Comparison of ENCODE assay signal across 1 cellular context in the genomic region with DNA sequence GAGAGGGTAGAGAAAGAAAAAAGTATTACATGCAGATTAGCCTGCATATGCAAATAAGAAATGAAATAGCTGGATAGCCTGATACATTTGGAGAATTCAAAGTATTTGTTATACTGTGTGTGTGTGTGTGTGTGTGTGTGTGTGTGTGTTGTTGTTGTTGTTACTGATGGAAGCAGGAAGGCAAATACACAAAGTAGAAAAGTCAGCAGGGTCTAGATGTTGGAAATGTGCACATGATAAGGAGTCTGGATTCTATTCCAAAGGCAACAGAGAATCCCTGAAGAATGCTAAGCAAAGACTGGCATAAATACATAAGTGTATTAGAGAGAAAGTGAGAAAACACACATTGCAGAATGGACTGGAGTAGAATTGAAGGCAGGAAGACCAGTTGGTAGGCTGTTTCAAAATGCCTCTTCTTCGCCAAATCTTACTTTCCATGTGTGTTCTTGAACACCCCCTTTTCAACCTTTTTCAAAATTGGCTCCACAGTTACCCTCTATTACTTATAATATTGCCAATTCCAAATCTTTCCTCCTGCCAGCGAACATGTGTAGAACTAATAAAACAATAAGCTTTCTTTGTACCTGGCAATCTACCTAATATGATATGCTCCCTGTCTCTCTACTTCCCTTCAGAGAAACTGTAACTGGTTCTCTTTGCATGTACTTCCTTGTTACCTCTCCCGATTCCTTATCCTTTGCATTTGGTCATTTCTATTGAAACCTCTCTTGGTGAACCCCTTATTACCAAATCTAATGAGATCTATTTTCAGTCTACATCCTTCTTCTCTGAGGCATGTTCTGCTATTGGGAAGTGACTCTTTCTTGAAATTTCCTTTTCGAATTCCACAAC.
A peak's percentile ranks its signal among the peaks of the same experiment; 100 is the strongest.
TF ChIP-seq lines count a peak whose summit lies in the region.

No MANE protein-coding gene starts in this region.

TF ChIP-seq in K562, 482 proteins besides CTCF, POLR2A, EP300 and RAD21 (continued from another document and continues in another):
- TF ChIP-seq USF2 (CRISPR knock-in tag; IDR thresholded peaks at IDR 0.05) (no peak), CEBPB (tag; IDR thresholded peaks at IDR 0.05) (no peak), U2AF1 (optimal IDR thresholded peaks at IDR 0.05; ENCODE audit: low read depth, low read length) (no peak), ZFP1 (CRISPR knock-in tag; IDR thresholded peaks at IDR 0.05) (no peak; the same call in 1 of the 2 replicates), ZNF707 (CRISPR knock-in tag; conservative IDR thresholded peaks at IDR 0.05) (no peak), MTA2 (IDR thresholded peaks at IDR 0.05; ENCODE audit: low read depth) (peak; percentile 49; the same call in 1 of the 2 replicates), NONO (IDR thresholded peaks at IDR 0.05; ENCODE audit: low read depth in 2 of 2, low read length in 1 of 2) (no peak), PHF8 (IDR thresholded peaks at IDR 0.05; ENCODE audit: borderline replicate concordance, low read length) (no peak), ZNF77 (CRISPR knock-in tag; IDR thresholded peaks at IDR 0.05) (no peak), RHOXF2B (CRISPR knock-in tag; conservative IDR thresholded peaks at IDR 0.05) (no peak), ZNF282 (CRISPR knock-in tag; IDR thresholded peaks at IDR 0.05) (no peak), SMAD2 (IDR thresholded peaks at IDR 0.05; ENCODE audit: low read depth, low read length) (no peak), CHCHD3 (CRISPR knock-in tag; IDR thresholded peaks at IDR 0.05) (no peak), ARID2 (IDR thresholded peaks at IDR 0.05) (peak; percentile 28; the same call in 1 of the 2 replicates), SNRNP70 (optimal IDR thresholded peaks at IDR 0.05; ENCODE audit: low read depth, low read length) (no peak), PBX2 (CRISPR knock-in tag; IDR thresholded peaks at IDR 0.05; ENCODE audit: low read depth) (no peak), PBX2 (tag; conservative IDR thresholded peaks at IDR 0.05; ENCODE audit: low read depth) (no peak), FOXA3 (CRISPR knock-in tag; conservative IDR thresholded peaks at IDR 0.05 in 1 of 2, IDR thresholded peaks at IDR 0.05 in 1 of 2) (peak in 1 of 2 experiments; percentile 22; a peak in 2 of 4 replicates), PHB (CRISPR knock-in tag; IDR thresholded peaks at IDR 0.05) (no peak), ZBTB2 (IDR thresholded peaks at IDR 0.05) (0 out of 2 replicates have a peak, but pooled peaks have one; percentile 12), ZNF431 (CRISPR knock-in tag; IDR thresholded peaks at IDR 0.05) (peak; percentile 52; the same call in 1 of the 2 replicates), KLF10 (CRISPR knock-in tag; IDR thresholded peaks at IDR 0.05) (no peak), TEAD4 (IDR thresholded peaks at IDR 0.05; ENCODE audit: low read length) (peak; percentile 23; the same call in 1 of the 2 replicates), TEAD4 (CRISPR knock-in tag; IDR thresholded peaks at IDR 0.05; ENCODE audit: borderline replicate concordance) (no peak), ZNF12 (CRISPR knock-in tag; IDR thresholded peaks at IDR 0.05) (no peak), CREBBP (IDR thresholded peaks at IDR 0.05; ENCODE audit: low read depth, low read length) (no peak), BMI1 (IDR thresholded peaks at IDR 0.05; ENCODE audit: low read length) (no peak), NCOR1 (IDR thresholded peaks at IDR 0.05) (no peak; the same call in 1 of the 2 replicates), HDAC1 (IDR thresholded peaks at IDR 0.05) (peak; percentile 50 to 67; a peak in 3 of 4 replicates), SPI1 (IDR thresholded peaks at IDR 0.05; ENCODE audit: borderline replicate concordance, low read depth, low read length) (no peak; the same call in 1 of the 2 replicates), ZNF785 (CRISPR knock-in tag; IDR thresholded peaks at IDR 0.05) (no peak), TOE1 (IDR thresholded peaks at IDR 0.05; ENCODE audit: borderline replicate concordance) (no peak; the same call in none of the 2 replicates), TOE1 (CRISPR knock-in tag; IDR thresholded peaks at IDR 0.05; ENCODE audit: borderline replicate concordance, low read depth) (no peak), TAF1 (IDR thresholded peaks at IDR 0.05; ENCODE audit: control insufficient read depth, extremely low read depth, insufficient read depth, low read length, severe bottlenecking) (no peak), STAT5B (CRISPR knock-in tag; IDR thresholded peaks at IDR 0.05) (no peak), ZNF766 (CRISPR knock-in tag; conservative IDR thresholded peaks at IDR 0.05) (no peak), ZNF274 (IDR thresholded peaks at IDR 0.05; ENCODE audit: borderline replicate concordance, low read depth, low read length) (no peak), ATF7 (IDR thresholded peaks at IDR 0.05) (no peak), DMBX1 (CRISPR knock-in tag; IDR thresholded peaks at IDR 0.05; ENCODE audit: borderline replicate concordance) (peak; percentile 65; the same call in 1 of the 2 replicates), ZBTB17 (CRISPR knock-in tag; IDR thresholded peaks at IDR 0.05) (no peak), IRF2 (CRISPR knock-in tag; IDR thresholded peaks at IDR 0.05) (no peak), KLF13 (tag; IDR thresholded peaks at IDR 0.05; ENCODE audit: borderline replicate concordance, low read depth) (no peak), CEBPG (CRISPR knock-in tag; IDR thresholded peaks at IDR 0.05) (no peak), CEBPG (tag; conservative IDR thresholded peaks at IDR 0.05 in 1 of 2, IDR thresholded peaks at IDR 0.05 in 1 of 2) (no peak), NR3C1 (CRISPR knock-in tag; IDR thresholded peaks at IDR 0.05) (no peak), SMARCB1 (IDR thresholded peaks at IDR 0.05; ENCODE audit: insufficient read length, low read depth) (no peak), GABPB2 (CRISPR knock-in tag; conservative IDR thresholded peaks at IDR 0.05) (no peak), SAFB2 (IDR thresholded peaks at IDR 0.05; ENCODE audit: borderline replicate concordance, low read depth, low read length, severe bottlenecking) (no peak), CHD4 (IDR thresholded peaks at IDR 0.05; ENCODE audit: insufficient read depth, insufficient replicate concordance, low read depth, low read length, poor library complexity, severe bottlenecking) (peak; percentile 56)
- TF ChIP-seq, protein P1, sequence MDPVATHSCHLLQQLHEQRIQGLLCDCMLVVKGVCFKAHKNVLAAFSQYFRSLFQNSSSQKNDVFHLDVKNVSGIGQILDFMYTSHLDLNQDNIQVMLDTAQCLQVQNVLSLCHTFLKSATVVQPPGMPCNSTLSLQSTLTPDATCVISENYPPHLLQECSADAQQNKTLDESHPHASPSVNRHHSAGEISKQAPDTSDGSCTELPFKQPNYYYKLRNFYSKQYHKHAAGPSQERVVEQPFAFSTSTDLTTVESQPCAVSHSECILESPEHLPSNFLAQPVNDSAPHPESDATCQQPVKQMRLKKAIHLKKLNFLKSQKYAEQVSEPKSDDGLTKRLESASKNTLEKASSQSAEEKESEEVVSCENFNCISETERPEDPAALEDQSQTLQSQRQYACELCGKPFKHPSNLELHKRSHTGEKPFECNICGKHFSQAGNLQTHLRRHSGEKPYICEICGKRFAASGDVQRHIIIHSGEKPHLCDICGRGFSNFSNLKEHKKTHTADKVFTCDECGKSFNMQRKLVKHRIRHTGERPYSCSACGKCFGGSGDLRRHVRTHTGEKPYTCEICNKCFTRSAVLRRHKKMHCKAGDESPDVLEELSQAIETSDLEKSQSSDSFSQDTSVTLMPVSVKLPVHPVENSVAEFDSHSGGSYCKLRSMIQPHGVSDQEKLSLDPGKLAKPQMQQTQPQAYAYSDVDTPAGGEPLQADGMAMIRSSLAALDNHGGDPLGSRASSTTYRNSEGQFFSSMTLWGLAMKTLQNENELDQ (CRISPR knock-in tag; IDR thresholded peaks at IDR 0.05; ENCODE audit: borderline replicate concordance), result no peak
- TF ChIP-seq, protein P2, sequence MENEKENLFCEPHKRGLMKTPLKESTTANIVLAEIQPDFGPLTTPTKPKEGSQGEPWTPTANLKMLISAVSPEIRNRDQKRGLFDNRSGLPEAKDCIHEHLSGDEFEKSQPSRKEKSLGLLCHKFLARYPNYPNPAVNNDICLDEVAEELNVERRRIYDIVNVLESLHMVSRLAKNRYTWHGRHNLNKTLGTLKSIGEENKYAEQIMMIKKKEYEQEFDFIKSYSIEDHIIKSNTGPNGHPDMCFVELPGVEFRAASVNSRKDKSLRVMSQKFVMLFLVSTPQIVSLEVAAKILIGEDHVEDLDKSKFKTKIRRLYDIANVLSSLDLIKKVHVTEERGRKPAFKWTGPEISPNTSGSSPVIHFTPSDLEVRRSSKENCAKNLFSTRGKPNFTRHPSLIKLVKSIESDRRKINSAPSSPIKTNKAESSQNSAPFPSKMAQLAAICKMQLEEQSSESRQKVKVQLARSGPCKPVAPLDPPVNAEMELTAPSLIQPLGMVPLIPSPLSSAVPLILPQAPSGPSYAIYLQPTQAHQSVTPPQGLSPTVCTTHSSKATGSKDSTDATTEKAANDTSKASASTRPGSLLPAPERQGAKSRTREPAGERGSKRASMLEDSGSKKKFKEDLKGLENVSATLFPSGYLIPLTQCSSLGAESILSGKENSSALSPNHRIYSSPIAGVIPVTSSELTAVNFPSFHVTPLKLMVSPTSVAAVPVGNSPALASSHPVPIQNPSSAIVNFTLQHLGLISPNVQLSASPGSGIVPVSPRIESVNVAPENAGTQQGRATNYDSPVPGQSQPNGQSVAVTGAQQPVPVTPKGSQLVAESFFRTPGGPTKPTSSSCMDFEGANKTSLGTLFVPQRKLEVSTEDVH (IDR thresholded peaks at IDR 0.05; ENCODE audit: low read depth, partially characterized antibody), result no peak
- TF ChIP-seq, protein P3, sequence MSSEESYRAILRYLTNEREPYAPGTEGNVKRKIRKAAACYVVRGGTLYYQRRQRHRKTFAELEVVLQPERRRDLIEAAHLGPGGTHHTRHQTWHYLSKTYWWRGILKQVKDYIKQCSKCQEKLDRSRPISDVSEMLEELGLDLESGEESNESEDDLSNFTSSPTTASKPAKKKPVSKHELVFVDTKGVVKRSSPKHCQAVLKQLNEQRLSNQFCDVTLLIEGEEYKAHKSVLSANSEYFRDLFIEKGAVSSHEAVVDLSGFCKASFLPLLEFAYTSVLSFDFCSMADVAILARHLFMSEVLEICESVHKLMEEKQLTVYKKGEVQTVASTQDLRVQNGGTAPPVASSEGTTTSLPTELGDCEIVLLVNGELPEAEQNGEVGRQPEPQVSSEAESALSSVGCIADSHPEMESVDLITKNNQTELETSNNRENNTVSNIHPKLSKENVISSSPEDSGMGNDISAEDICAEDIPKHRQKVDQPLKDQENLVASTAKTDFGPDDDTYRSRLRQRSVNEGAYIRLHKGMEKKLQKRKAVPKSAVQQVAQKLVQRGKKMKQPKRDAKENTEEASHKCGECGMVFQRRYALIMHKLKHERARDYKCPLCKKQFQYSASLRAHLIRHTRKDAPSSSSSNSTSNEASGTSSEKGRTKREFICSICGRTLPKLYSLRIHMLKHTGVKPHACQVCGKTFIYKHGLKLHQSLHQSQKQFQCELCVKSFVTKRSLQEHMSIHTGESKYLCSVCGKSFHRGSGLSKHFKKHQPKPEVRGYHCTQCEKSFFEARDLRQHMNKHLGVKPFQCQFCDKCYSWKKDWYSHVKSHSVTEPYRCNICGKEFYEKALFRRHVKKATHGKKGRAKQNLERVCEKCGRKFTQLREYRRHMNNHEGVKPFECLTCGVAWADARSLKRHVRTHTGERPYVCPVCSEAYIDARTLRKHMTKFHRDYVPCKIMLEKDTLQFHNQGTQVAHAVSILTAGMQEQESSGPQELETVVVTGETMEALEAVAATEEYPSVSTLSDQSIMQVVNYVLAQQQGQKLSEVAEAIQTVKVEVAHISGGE (CRISPR knock-in tag; IDR thresholded peaks at IDR 0.05), result no peak
- TF ChIP-seq, protein P4, sequence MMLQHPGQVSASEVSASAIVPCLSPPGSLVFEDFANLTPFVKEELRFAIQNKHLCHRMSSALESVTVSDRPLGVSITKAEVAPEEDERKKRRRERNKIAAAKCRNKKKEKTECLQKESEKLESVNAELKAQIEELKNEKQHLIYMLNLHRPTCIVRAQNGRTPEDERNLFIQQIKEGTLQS (IDR thresholded peaks at IDR 0.05), result no peak
- TF ChIP-seq, protein P4 (CRISPR knock-in tag; conservative IDR thresholded peaks at IDR 0.05), result no peak
